ENCODE assay signal across 21 cellular contexts in the genomic region with DNA sequence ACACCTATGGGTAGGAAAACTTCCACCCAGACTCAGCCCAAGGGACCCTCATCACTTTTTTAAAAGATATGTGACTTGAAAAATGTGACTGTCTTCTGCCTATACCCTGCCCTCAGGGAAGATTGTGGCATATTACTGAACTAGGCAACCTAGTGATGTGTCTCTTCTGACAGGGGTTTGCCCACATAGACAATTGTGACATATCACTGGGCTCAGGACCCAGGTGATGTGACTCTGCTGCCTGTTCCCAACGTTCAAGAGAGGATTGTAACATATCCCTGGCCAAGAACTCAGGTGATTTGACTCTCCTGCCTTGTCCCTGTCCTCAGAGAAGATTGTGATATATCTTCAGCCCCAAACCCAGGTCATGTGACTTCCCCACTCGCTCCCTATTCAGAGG.
"Had no signal": no experiment of that assay in that cellular context is flagged by ENCODE, and none has a peak within 500 bp of the region (broad histone marks: within the 10 kb centered on the region; RNA-seq: fewer than 3 reads in every experiment).

No MANE protein-coding gene starts in this region.

- H3K36me3 ChIP-seq: esophagus squamous epithelium, gastrocnemius medialis, heart right ventricle, left lung, lower lobe of right lung had no signal

- H3K4me1 ChIP-seq: esophagus squamous epithelium, gastrocnemius medialis, heart right ventricle, left lung, lower lobe of right lung had no signal

- H3K4me3 ChIP-seq: esophagus squamous epithelium, gastrocnemius medialis, heart right ventricle, left lung, lower lobe of right lung, mucosa of descending colon had no signal

- DNase-seq: cortex of kidney; effector CD8-positive, alpha-beta T cell; effector memory CD8-positive, alpha-beta T cell; endodermal cell; erythroblast; esophagus squamous epithelium; foreskin fibroblast; foreskin melanocyte; gastrocnemius medialis; glutamatergic neuron; head of caudate nucleus; heart right ventricle; hippocampal formation; left cardiac atrium; left lung; left ventricle myocardium superior; lower lobe of right lung; mesenchymal stem cell; mucosa of descending colon had no signal

- ATAC-seq: effector memory CD8-positive, alpha-beta T cell; esophagus mucosa; gastrocnemius medialis; heart right ventricle; left cardiac atrium; left lung; left ventricle myocardium superior; lower lobe of right lung; mucosa of descending colon had no signal

- H3K27me3 ChIP-seq: esophagus squamous epithelium, gastrocnemius medialis, heart right ventricle, left lung had no signal

- H3K27ac ChIP-seq: epithelial cell of prostate, esophagus squamous epithelium, gastrocnemius medialis, heart right ventricle, left lung, lower lobe of right lung had no signal

- H3K9me3 ChIP-seq: gastrocnemius medialis had no signal
